8 cellular contexts compared by ENCODE assay signal in genomic region chr11:10659339-10660216, GRCh38. TPM values are rescaled to one million over a fixed set of nuclear protein-coding genes. Genes with fewer than 3 reads are reported as not detected.
DNase-seq lines count a peak whose midpoint lies in the region; ATAC-seq and TF ChIP-seq lines count a peak whose summit lies in the region.

No MANE protein-coding gene starts in this region.

- no peaks in the 10 kb centered on the region for H3K79me2 ChIP-seq in MM.1S (ENCODE audit: low read length)

- no peak overlapping the region for H3K27ac ChIP-seq in MM.1S (ENCODE audit: low read length)

- H3K9ac ChIP-seq in MM.1S (ENCODE audit: low read length): no peak overlapping the region

- peaks cover 55% of the 10 kb centered on the region for H3K4me1 ChIP-seq in MM.1S (ENCODE audit: low read length)

- H4K20me1 ChIP-seq in MM.1S (ENCODE audit: insufficient read depth, low read length): no peaks in the 10 kb centered on the region

- intact Hi-C loops in sciatic nerve (cut with DNase I): no loop called here

- no peak overlapping the region for H3K4me3 ChIP-seq in GM12865 (ENCODE audit: low read depth, low read length)
- H3K4me3 ChIP-seq in fibroblast of pulmonary artery (replicated peaks; ENCODE audit: low read depth, low read length): no peak overlapping the region
- H3K4me3 ChIP-seq in MM.1S (ENCODE audit: low read length): no peak overlapping the region

- no peak overlapping the region for H2AFZ ChIP-seq in MM.1S (ENCODE audit: low read length)

- no peaks in the 10 kb centered on the region for H3K9me2 ChIP-seq in MM.1S (replicated peaks; ENCODE audit: insufficient read depth, low read length)

- no peak overlapping the region for H3K4me2 ChIP-seq in MM.1S (ENCODE audit: low read depth, low read length)

- peaks cover 11% of the 10 kb centered on the region for H3F3A ChIP-seq in MM.1S (ENCODE audit: insufficient read depth, low read length)

- DNase-seq in GM12865 (ENCODE audit: low read depth) (peak; percentile 9), RPMI7951 (ENCODE audit: low read depth) (peak; percentile 98), fibroblast of pulmonary artery (ENCODE audit: low read depth) (peak; percentile 85), sciatic nerve (ENCODE audit: low spot score) (no peak), cerebellum (ENCODE audit: low spot score) (no peak), MM.1S (no peak), superior temporal gyrus (ENCODE audit: extremely low spot score) (no peak)
- no peak for DNase-seq in stimulated activated naive CD4-positive, alpha-beta T cell (lab: John Stamatoyannopoulos, UW)

- H3K27me3 ChIP-seq in MM.1S (replicated peaks; ENCODE audit: insufficient read depth, low read length): no peaks in the 10 kb centered on the region

- ATAC-seq in sciatic nerve: peak; percentile 75

- H3K36me3 ChIP-seq in MM.1S (replicated peaks; ENCODE audit: insufficient read depth, low read length): no peaks in the 10 kb centered on the region

- no peak for TF ChIP-seq CTCF in GM12865 (IDR thresholded peaks at IDR 0.05; ENCODE audit: insufficient read depth, low read depth, low read length, missing control alignments)
- TF ChIP-seq CTCF in fibroblast of pulmonary artery (IDR thresholded peaks at IDR 0.05; ENCODE audit: low read length, missing control alignments): no peak
- TF ChIP-seq CTCF in MM.1S (IDR thresholded peaks at IDR 0.05; ENCODE audit: low read length): no peak

- H3K9me3 ChIP-seq in MM.1S (replicated peaks; ENCODE audit: insufficient read depth, low read length): no peaks in the 10 kb centered on the region

RNA-seq across cellular contexts. Expression of gene IRAG1, which starts 34.0 kb away (rescaled TPM):
- 15.4 and 23.8 TPM in 2 replicates for total RNA-seq in RPMI7951 (2014; rRNA removed; shearing (Covaris generic))
- total RNA-seq in sciatic nerve (9.6 TPM), cerebellum (6.7 TPM)

Comparison
In these comparisons a context has a peak if more than half of its experiments do, and no peak if none do; other contexts are left out.
1. DNase-seq: peak in GM12865 (single experiment), RPMI7951 (single experiment) and fibroblast of pulmonary artery (single experiment); none in sciatic nerve (single experiment), cerebellum (single experiment), MM.1S (single experiment), superior temporal gyrus (single experiment) and stimulated activated naive CD4-positive, alpha-beta T cell (0 of 6).